ENCODE assay signal across 8 cellular contexts in the genomic region with DNA sequence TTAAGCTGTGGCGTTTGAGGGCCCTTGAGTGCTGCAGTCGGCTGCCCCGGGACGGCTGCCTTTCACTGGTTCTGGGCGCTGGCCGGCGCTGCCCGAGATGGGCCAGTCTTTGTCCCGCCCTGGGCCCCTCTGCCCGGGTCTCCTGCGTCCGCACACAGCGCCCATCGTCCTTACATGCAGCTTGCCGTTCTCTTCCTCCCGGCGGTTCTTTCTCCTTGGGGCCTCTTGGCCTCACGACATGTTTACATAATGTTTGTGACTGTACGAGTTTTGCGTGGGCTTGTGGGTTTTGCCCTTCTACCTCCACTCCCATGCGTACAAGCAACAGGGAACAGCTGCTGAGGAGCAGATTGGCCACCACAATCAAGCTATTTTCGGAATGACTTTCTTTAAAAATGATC. TPM values are rescaled to one million over a fixed set of nuclear protein-coding genes. Genes with fewer than 3 reads are reported as not detected.
A peak's percentile ranks its signal among the peaks of the same experiment; 100 is the strongest.
DNase-seq lines count a peak whose midpoint lies in the region; ATAC-seq and TF ChIP-seq lines count a peak whose summit lies in the region.

No MANE protein-coding gene starts in this region.

- CTCF ChIA-PET in PC-3 (lab: Charles Lee), result interaction anchor here (1.1 kb wide), 1 partner anchor 206 kb away, joined by 5 read pairs; no protein-coding TSS in a partner anchor

- H3K4me2 ChIP-seq in PC-3 (ENCODE audit: low read length), result peak overlapping the region; percentile 87

- no peaks in the 10 kb centered on the region for H3K9me2 ChIP-seq in PC-3 (replicated peaks; ENCODE audit: low read length)

- H3F3A ChIP-seq in PC-3 (ENCODE audit: low read length, unreplicated experiment), result no peaks in the 10 kb centered on the region

- peaks cover 56% of the 10 kb centered on the region for H3K79me2 ChIP-seq in PC-3 (ENCODE audit: low read length)

- 0 to 1% (median 0%) methylated on average over 11 to 22 of the region's 22 CpGs for WGBS in adrenal gland, 4 donors
- under 1% methylated on average over 22 of the region's 22 CpGs for WGBS in prostate gland

- peak overlapping the region; percentile 86 for H3K4me3 ChIP-seq in PC-3 (ENCODE audit: low read length)
- H3K4me3 ChIP-seq in adrenal gland, result peak overlapping the region; percentile 63 to 88 (median 81)
- peak overlapping the region; percentile 76 to 90 for H3K4me3 ChIP-seq in right atrium auricular region
- H3K4me3 ChIP-seq in prostate gland, result peak overlapping the region; percentile 70 to 79

- H3K27me3 ChIP-seq in PC-3 (ENCODE audit: low read length) (no peaks in the 10 kb centered on the region), adrenal gland (no peaks in the 10 kb centered on the region), right atrium auricular region (no peaks in the 10 kb centered on the region), prostate gland (replicated peaks; ENCODE audit: insufficient read depth) (no peaks in the 10 kb centered on the region)

- no peaks in the 10 kb centered on the region for H4K20me1 ChIP-seq in PC-3 (ENCODE audit: low read length)

- H3K36me3 ChIP-seq in PC-3 (ENCODE audit: low read depth, low read length), result no peaks in the 10 kb centered on the region; the same call in 1 of the 2 replicates
- H3K36me3 ChIP-seq in adrenal gland (replicated peaks in 1 of 2), result no peaks in the 10 kb centered on the region
- H3K36me3 ChIP-seq in right atrium auricular region, result no peaks in the 10 kb centered on the region
- no peaks in the 10 kb centered on the region for H3K36me3 ChIP-seq in prostate gland

- ATAC-seq in GM18519 (IDR thresholded peaks at IDR 0.05; ENCODE audit: low FRiP score, unreplicated experiment), result peak; percentile 29
- ATAC-seq in HG02981 (IDR thresholded peaks at IDR 0.05; ENCODE audit: unreplicated experiment), result peak; percentile 22
- ATAC-seq in PC-3, result peak; percentile 30

- intact Hi-C loops in PC-3 (cut with micrococcal nuclease) (loop anchor here (1.0 to 10.0 kb wide), 6 partner anchors 28 to 450 kb away; no protein-coding TSS in a partner anchor), adrenal gland (cut with DNase I) (no loop called here), prostate gland (cut with DNase I) (loop anchor here (5.0 to 10.0 kb wide), 3 partner anchors 138 to 450 kb away; partner anchors contain the start of gene FCHO2)

- TF ChIP-seq CTCF in PC-3 (conservative IDR thresholded peaks at IDR 0.05; ENCODE audit: low read depth, low read length), result no peak
- no peak for TF ChIP-seq CTCF in adrenal gland (IDR thresholded peaks at IDR 0.05)
- TF ChIP-seq CTCF in right atrium auricular region (IDR thresholded peaks at IDR 0.05), result no peak
- TF ChIP-seq CTCF in prostate gland (IDR thresholded peaks at IDR 0.05), result no peak

- H2AFZ ChIP-seq in PC-3 (ENCODE audit: low read length), result peak overlapping the region; percentile 93

- DNase-seq in AG08396 (ENCODE audit: low spot score) (peak; percentile 70), PC-3 (peak; percentile 35), adrenal gland (peak; percentile 52 to 75 (median 65)), right atrium auricular region (ENCODE audit: low spot score) (peak; percentile 65), prostate gland (ENCODE audit: low spot score) (peak; percentile 46), NCI-H446 treated with DMSO at 0.1 percent for 48 hours (lab: John Stamatoyannopoulos, UW) (no peak)

- POLR2A ChIA-PET in PC-3 (lab: Charles Lee; ENCODE audit: unreplicated experiment), result interaction anchor here (0.5 to 0.7 kb wide), 3 partner anchors 62 to 204 kb away, joined by 3 to 5 read pairs (median 3); no protein-coding TSS in a partner anchor

- H3K27ac ChIP-seq in PC-3 (ENCODE audit: low read length), result peak overlapping the region; percentile 85
- peak overlapping the region; percentile 90 to 98 (median 95) for H3K27ac ChIP-seq in adrenal gland
- H3K27ac ChIP-seq in right atrium auricular region, result peak overlapping the region; percentile 98 to 99
- H3K27ac ChIP-seq in prostate gland, result peak overlapping the region; percentile 94 to 96

- BruUV-seq in PC-3 (replicated peaks; lab: Mats Ljungman, UMichigan), result no TSS peak

- H3K4me1 ChIP-seq in PC-3 (ENCODE audit: insufficient read depth, low read length), result peaks cover 28% of the 10 kb centered on the region
- peaks cover 0 to 33% of the 10 kb centered on the region in 2 donors for H3K4me1 ChIP-seq in adrenal gland (replicated peaks in 1 of 2)
- H3K4me1 ChIP-seq in right atrium auricular region, result peaks cover 0 to 26% of the 10 kb centered on the region in 2 donors
- H3K4me1 ChIP-seq in prostate gland (replicated peaks), result no peaks in the 10 kb centered on the region

- peak overlapping the region; percentile 95 for H3K9ac ChIP-seq in PC-3 (ENCODE audit: low read length)

- H3K9me3 ChIP-seq in PC-3 (ENCODE audit: low read length), result no peaks in the 10 kb centered on the region
- H3K9me3 ChIP-seq in adrenal gland (replicated peaks in 1 of 3), result peaks cover 0 to 1% (median 0%) of the 10 kb centered on the region in 3 donors
- H3K9me3 ChIP-seq in right atrium auricular region, result no peaks in the 10 kb centered on the region
- H3K9me3 ChIP-seq in prostate gland, result no peaks in the 10 kb centered on the region

- no peak for TF ChIP-seq POLR2A in adrenal gland (IDR thresholded peaks at IDR 0.05)
- TF ChIP-seq POLR2A in prostate gland (IDR thresholded peaks at IDR 0.05), result peak; percentile 7

RNA-seq across cellular contexts. Expression of gene TNPO1, which starts 0.6 kb away (rescaled TPM):
- total RNA-seq in PC-3 (2014; rRNA removed) (187 and 197 TPM in 2 replicates), adrenal gland (100 to 1,000 TPM in 3 of 8 donors, 10 to 100 TPM in 5; 76.1 to 228 (median 83.5) TPM), right atrium auricular region (10 to 100 TPM; 62.4 to 82.2 TPM), prostate gland (100 to 1,000 TPM; 107 to 113 TPM)
- 10 to 100 TPM in 1 of 3 donors, 1 to 10 TPM in 2; 4.7 to 76.5 (median 7.2) TPM for polyA plus RNA-seq in adrenal gland

Comparison
In these comparisons a context has a peak if more than half of its experiments do, and no peak if none do; other contexts are left out.
1. intact Hi-C loops: an anchor here in PC-3 (1.0 to 10.0 kb wide) and prostate gland (5.0 to 10.0 kb wide); none called in adrenal gland.